Comparison of ENCODE assay signal across 28 cellular contexts in genomic region chr1:168987330-168987729, GRCh38.
"Had no signal": no experiment of that assay in that cellular context is flagged by ENCODE, and none has a peak within 500 bp of the region (broad histone marks: within the 10 kb centered on the region; RNA-seq: fewer than 3 reads in every experiment).

No MANE protein-coding gene starts in this region.

- H3K27ac ChIP-seq: dorsolateral prefrontal cortex, epithelial cell of prostate, esophagus muscularis mucosa, foreskin keratinocyte, gastroesophageal sphincter, heart left ventricle, hepatocyte, left lung, neural progenitor cell, parathyroid adenoma, stomach, thyroid gland, vagina had no signal

- H3K9me3 Mint-ChIP-seq: neural progenitor cell had no signal

- H3K36me3 Mint-ChIP-seq: neural progenitor cell had no signal

- DNase-seq: dorsolateral prefrontal cortex; effector CD4-positive, alpha-beta T cell; foreskin keratinocyte; heart left ventricle; left cardiac atrium; left lung; mesenchymal stem cell; midbrain; naive thymus-derived CD4-positive, alpha-beta T cell; stimulated activated CD4-positive, alpha-beta T cell treated with anti-CD3 and anti-CD28 coated beads, Interleukin-12 subunit alpha, Interleukin-12 subunit beta, amount 100 ng/mL, for 4 hours; stimulated activated CD4-positive, alpha-beta T cell treated with anti-CD3 and anti-CD28 coated beads, Interleukin-1b, Interleukin-23, amount 100 ng/mL, for 48 hours; stimulated activated CD4-positive, alpha-beta T cell treated with anti-CD3 and anti-CD28 coated beads, Interleukin-4, amount 100 ng/mL, for 1 hour; stimulated activated CD8-positive, alpha-beta memory T cell treated with anti-CD3 and anti-CD28 coated beads, Interleukin-4, amount 100 ng/mL, for 48 hours; stimulated activated naive CD4-positive, alpha-beta T cell treated with Interleukin-2 at 50 U/mL for 16 hours; stomach; thyroid gland; trophoblast cell had no signal

- ATAC-seq: foreskin keratinocyte; gastroesophageal sphincter; heart left ventricle; left cardiac atrium; naive thymus-derived CD4-positive, alpha-beta T cell; sciatic nerve had no signal

- H3K4me3 ChIP-seq: dorsolateral prefrontal cortex, esophagus muscularis mucosa, gastroesophageal sphincter, heart left ventricle, hepatocyte, left lung, neural progenitor cell, smooth muscle cell, stomach, thyroid gland, vagina had no signal

- H3K27ac Mint-ChIP-seq: naive thymus-derived CD4-positive, alpha-beta T cell; nephron; neural progenitor cell; progenitor cell of endocrine pancreas had no signal

- H3K4me1 ChIP-seq: esophagus muscularis mucosa, gastroesophageal sphincter, heart left ventricle, neural progenitor cell, parathyroid adenoma, thyroid gland, vagina had no signal

- H3K36me3 ChIP-seq: esophagus muscularis mucosa, gastroesophageal sphincter, heart left ventricle, left lung, neural progenitor cell, stomach, thyroid gland, vagina had no signal

- H3K4me3 Mint-ChIP-seq: naive thymus-derived CD4-positive, alpha-beta T cell; nephron; neural progenitor cell had no signal

- H3K27me3 ChIP-seq: dorsolateral prefrontal cortex, esophagus muscularis mucosa, foreskin keratinocyte, gastroesophageal sphincter, heart left ventricle, hepatocyte, left lung, neural progenitor cell, stomach, thyroid gland, vagina had no signal

- H3K27me3 Mint-ChIP-seq: progenitor cell of endocrine pancreas had no signal

- H3K4me1 Mint-ChIP-seq: nephron, neural progenitor cell had no signal

- H3K9me3 ChIP-seq: esophagus muscularis mucosa, gastroesophageal sphincter, heart left ventricle, left lung, stomach, thyroid gland, vagina had no signal

- H3K9ac ChIP-seq: neural progenitor cell, parathyroid adenoma had no signal
